8 cellular contexts compared by ENCODE assay signal in genomic region chr10:28533315-28533564, GRCh38. TPM values are rescaled to one million over a fixed set of nuclear protein-coding genes. Genes with fewer than 3 reads are reported as not detected.
DNase-seq lines count a peak whose midpoint lies in the region; ATAC-seq, FAIRE-seq and TF ChIP-seq lines count a peak whose summit lies in the region.

No MANE protein-coding gene starts in this region.

- peak overlapping the region; percentile 93 to 98 (median 97) for H3K27ac ChIP-seq in tibial nerve

- no peaks in the 10 kb centered on the region for H3K36me3 ChIP-seq in kidney epithelial cell (ENCODE audit: control insufficient read depth, insufficient read depth, low read length)
- peaks cover 0 to 44% (median 5%) of the 10 kb centered on the region in 3 donors for H3K36me3 ChIP-seq in tibial nerve

- H3K9me3 ChIP-seq in tibial nerve: no peaks in the 10 kb centered on the region

- WGBS in tibial nerve, 2 donors: 0% methylated on average over 6 to 34 of the region's 37 CpGs

- no peaks in the 10 kb centered on the region for H3K27me3 Mint-ChIP-seq in activated T-helper 17 cell treated with anti-CD3 and anti-CD28 coated beads, Interleukin-2, amount 50 U/mL, for 72 hours

- H3K4me3 Mint-ChIP-seq in activated T-helper 17 cell treated with anti-CD3 and anti-CD28 coated beads, Interleukin-2, amount 50 U/mL, for 72 hours: peak overlapping the region; percentile 94

- ATAC-seq in HG03025 (IDR thresholded peaks at IDR 0.05; ENCODE audit: low FRiP score, unreplicated experiment): peak; percentile 8
- ATAC-seq in activated T-helper 17 cell treated with anti-CD3 and anti-CD28 coated beads, Interleukin-2, amount 50 U/mL, for 72 hours (replicated peaks): peak; percentile 2

- peaks cover 0 to 55% (median 16%) of the 10 kb centered on the region in 4 donors for H3K4me1 ChIP-seq in tibial nerve

- peak overlapping the region; percentile 76 for H3K4me3 ChIP-seq in kidney epithelial cell (ENCODE audit: low read depth, low read length)
- peak overlapping the region; percentile 70 to 98 (median 90) for H3K4me3 ChIP-seq in tibial nerve

- no peaks in the 10 kb centered on the region for H3K27me3 ChIP-seq in kidney epithelial cell (ENCODE audit: control insufficient read depth, insufficient read depth, low read length)
- H3K27me3 ChIP-seq in tibial nerve: no peaks in the 10 kb centered on the region

- no peak for DNase-seq in GM19239 (ENCODE audit: insufficient read length, low spot score)
- DNase-seq in kidney epithelial cell (ENCODE audit: low read depth): no peak
- no peak for DNase-seq in tibial nerve (ENCODE audit: low spot score in 2 of 2)
- no peak for DNase-seq in NCI-H1694 (lab: John Stamatoyannopoulos, UW)
- DNase-seq in COLO668 (lab: John Stamatoyannopoulos, UW; ENCODE audit: unreplicated experiment): no peak
- no peak for DNase-seq in cerebellum (ENCODE audit: low spot score)

- TF ChIP-seq EP300 in tibial nerve (IDR thresholded peaks at IDR 0.05): no peak

- H3K36me3 Mint-ChIP-seq in activated T-helper 17 cell treated with anti-CD3 and anti-CD28 coated beads, Interleukin-2, amount 50 U/mL, for 72 hours (ENCODE audit: low read depth): peaks cover 72% of the 10 kb centered on the region

- H3K9me3 Mint-ChIP-seq in activated T-helper 17 cell treated with anti-CD3 and anti-CD28 coated beads, Interleukin-2, amount 50 U/mL, for 72 hours: no peaks in the 10 kb centered on the region

- no peak for TF ChIP-seq POLR2A in tibial nerve (IDR thresholded peaks at IDR 0.05)

- no peak for TF ChIP-seq CTCF in kidney epithelial cell (IDR thresholded peaks at IDR 0.05; ENCODE audit: insufficient read depth, low read length, poor library complexity, severe bottlenecking)
- TF ChIP-seq CTCF in tibial nerve (IDR thresholded peaks at IDR 0.05): no peak

- H3K4me1 Mint-ChIP-seq in activated T-helper 17 cell treated with anti-CD3 and anti-CD28 coated beads, Interleukin-2, amount 50 U/mL, for 72 hours: peaks cover 42% of the 10 kb centered on the region

- peak; percentile 37 for FAIRE-seq in GM19239 (lab: Jason Lieb, UNC)

- H3K27ac Mint-ChIP-seq in activated T-helper 17 cell treated with anti-CD3 and anti-CD28 coated beads, Interleukin-2, amount 50 U/mL, for 72 hours: peak overlapping the region; percentile 100

RNA-seq across cellular contexts. Expression of gene WAC, which starts 0.3 kb away (rescaled TPM):
- total RNA-seq in activated T-helper 17 cell treated with anti-CD3 and anti-CD28 coated beads, Interleukin-2, amount 50 U/mL, for 72 hours: 100 to 1,000 TPM; 119 to 123 TPM
- total RNA-seq in kidney epithelial cell: 82.9 and 83.3 TPM in 2 replicates
- total RNA-seq in tibial nerve: 100 to 1,000 TPM; 101 to 131 (median 118) TPM
- total RNA-seq in cerebellum: 130 TPM
